In genomic region chr17:27937026-27937546, GRCh38 we compare ENCODE assay signal across 24 cellular contexts. TPM values are rescaled to one million over a fixed set of nuclear protein-coding genes. Genes with fewer than 3 reads are reported as not detected.
DNase-seq lines count a peak whose midpoint lies in the region; ATAC-seq, FAIRE-seq and TF ChIP-seq lines count a peak whose summit lies in the region.
"Had no signal": no experiment of that assay in that cellular context is flagged by ENCODE, and none has a peak within 500 bp of the region (broad histone marks: within the 10 kb centered on the region; RNA-seq: fewer than 3 reads in every experiment).

No MANE protein-coding gene starts in this region.

- no peak for TF ChIP-seq POLR2A in H1 (IDR thresholded peaks at IDR 0.05; ENCODE audit: control extremely low read depth in 1 of 2, low read depth in 2 of 2, low read length in 2 of 2)

- H3K27ac ChIP-seq in Karpas-422 (ENCODE audit: low read length) = no peak overlapping the region
- no peak overlapping the region for H3K27ac ChIP-seq in H1 (ENCODE audit: low read depth, low read length)
- H3K27ac ChIP-seq: BLaER1 had no signal

- no peak for TF ChIP-seq RAD21 in H1 (IDR thresholded peaks at IDR 0.05 in 1 of 2, conservative IDR thresholded peaks at IDR 0.05 in 1 of 2; ENCODE audit: low read depth in 2 of 2, low read length in 2 of 2)

- no peak overlapping the region for H3K4ac ChIP-seq in H1 (replicated peaks; ENCODE audit: insufficient read length, low read depth, low read length)

- no peaks in the 10 kb centered on the region for H3K9me2 ChIP-seq in Karpas-422 (replicated peaks; ENCODE audit: insufficient read depth, low read length)

- H2BK5ac ChIP-seq in H1 (ENCODE audit: low read depth, low read length) = no peak overlapping the region

- peaks cover 27% of the 10 kb centered on the region for H3K4me1 ChIP-seq in Karpas-422 (ENCODE audit: low read length)
- peaks cover 7 to 15% (median 11%) of the 10 kb centered on the region in 4 experiments for H3K4me1 ChIP-seq in H1 (replicated peaks in 1 of 4; ENCODE audit: control insufficient read depth in 3 of 4, insufficient read depth in 4 of 4, low read length in 3 of 4)
- H3K4me1 ChIP-seq: BE2C had no signal

- no peak overlapping the region for H3K9ac ChIP-seq in Karpas-422 (ENCODE audit: low read length)
- H3K9ac ChIP-seq in H1 (replicated peaks in 1 of 4; ENCODE audit: extremely low read depth in 1 of 4, low read depth in 3 of 4, low read length in 3 of 4) = no peak overlapping the region
- H3K9ac ChIP-seq: BLaER1 had no signal

- H2AK5ac ChIP-seq in H1 (ENCODE audit: low read depth, low read length) = no peak overlapping the region

- CTCF ChIA-PET in H1 (lab: Charles Lee; ENCODE audit: partially characterized antibody) = interaction anchor here (0.8 to 1.6 kb wide), 4 partner anchors 9 to 28 kb away, joined by 3 to 5 read pairs (median 4); no protein-coding TSS in a partner anchor

- H3K79me1 ChIP-seq in H1 (ENCODE audit: low read depth, low read length) = no peaks in the 10 kb centered on the region

- H2AFZ ChIP-seq in Karpas-422 (ENCODE audit: low read length) (no peak overlapping the region), H1 (ENCODE audit: low read length) (no peak overlapping the region)

- WGBS in H1 (ENCODE audit: extremely low coverage in 1 of 2, insufficient coverage in 1 of 2, insufficient read length in 1 of 2, insufficient replicate concordance in 2 of 2, low coverage in 1 of 2, low lambda C conversion rate in 2 of 2, missing lambda C conversion rate in 1 of 2), 2 experiments = 87% methylated on average over 5 of the region's 8 CpGs; no CpG with 5 or more reads in 1 of the 2 experiments

- H3K18ac ChIP-seq in H1 (ENCODE audit: extremely low read depth, low read length) = no peak overlapping the region

- H4K5ac ChIP-seq in H1 (ENCODE audit: insufficient read length, low read depth, low read length) = no peak overlapping the region

- 0 out of 2 replicates have a peak overlapping the region, but pooled peaks have one; percentile 13 for H2BK20ac ChIP-seq in H1 (ENCODE audit: low read length)

- TF ChIP-seq CTCF in H1 (IDR thresholded peaks at IDR 0.05; ENCODE audit: control extremely low read depth in 1 of 3, insufficient read depth in 1 of 3, low read depth in 1 of 3, low read length in 3 of 3) = no peak

- H2BK15ac ChIP-seq in H1 (ENCODE audit: low read length) = no peak overlapping the region

- no peak overlapping the region for H2BK120ac ChIP-seq in H1 (replicated peaks; ENCODE audit: low read depth, low read length)

- H3K4me2 ChIP-seq in Karpas-422 (ENCODE audit: low read depth, low read length, poor library complexity, severe bottlenecking) = peak overlapping the region; percentile 33
- no peak overlapping the region for H3K4me2 ChIP-seq in H1 (ENCODE audit: insufficient read depth in 1 of 2, low read depth in 2 of 2, low read length in 2 of 2)
- H3K4me2 ChIP-seq: BLaER1 had no signal

- no peak overlapping the region for H2BK12ac ChIP-seq in H1 (ENCODE audit: low read depth, low read length)

- no peak overlapping the region for H3K56ac ChIP-seq in H1 (replicated peaks; ENCODE audit: insufficient read length, low read depth, low read length)

- H4K20me1 ChIP-seq in Karpas-422 (ENCODE audit: insufficient read depth, low read depth, low read length) = no peaks in the 10 kb centered on the region
- no peaks in the 10 kb centered on the region for H4K20me1 ChIP-seq in H1 (replicated peaks in 1 of 2; ENCODE audit: control insufficient read depth in 1 of 2, insufficient read depth in 2 of 2, low read length in 2 of 2)
- H4K20me1 ChIP-seq: BLaER1 had no signal

- POLR2A ChIA-PET in H1 (lab: Charles Lee; ENCODE audit: partially characterized antibody) = no interaction called here

- no peak overlapping the region for H4K8ac ChIP-seq in H1 (ENCODE audit: extremely low read depth, insufficient read depth, low read length)

- H3K4me3 ChIP-seq in Karpas-422 (ENCODE audit: low read length) = no peak overlapping the region
- no peak overlapping the region for H3K4me3 ChIP-seq in H1 (ENCODE audit: extremely low read depth in 1 of 4, insufficient read depth in 2 of 4, low read depth in 3 of 4, low read length in 4 of 4)
- H3K4me3 ChIP-seq: BLaER1, GM12878 had no signal

- TF ChIP-seq EP300 in H1 (IDR thresholded peaks at IDR 0.05; ENCODE audit: borderline replicate concordance in 1 of 2, low read depth in 2 of 2, low read length in 2 of 2) = no peak

- peak; percentile 66 for DNase-seq in Karpas-422
- DNase-seq in NCI-H526 treated with DMSO at 0.1 percent for 48 hours (lab: John Stamatoyannopoulos, UW) = peak; percentile 20
- no peak for DNase-seq in H1 (ENCODE audit: low read depth in 1 of 2, low spot score in 2 of 2)
- DNase-seq in midbrain (lab: John Stamatoyannopoulos, UW) = no peak
- no peak for DNase-seq in NCI-H524 treated with DMSO at 0.1 percent for 48 hours (lab: John Stamatoyannopoulos, UW)
- no peak for DNase-seq in NCI-H2227 (lab: John Stamatoyannopoulos, UW; ENCODE audit: unreplicated experiment)
- DNase-seq: 8988T; ACHN; BE2C; C1 segment of cervical spinal cord; CD4-positive, alpha-beta memory T cell; CD4-positive, CD25-positive, alpha-beta regulatory T cell; CD8-positive, alpha-beta memory T cell; COR-L47; DMS 273 treated with DMSO at 0.1 percent for 48 hours; DND-41; EL; GDM1 had no signal

- H3K23me2 ChIP-seq in H1 (ENCODE audit: low read depth, low read length) = no peaks in the 10 kb centered on the region

- no peak overlapping the region for H3K14ac ChIP-seq in H1 (ENCODE audit: insufficient read length)

- H3K79me2 ChIP-seq in Karpas-422 (ENCODE audit: low read length) = no peaks in the 10 kb centered on the region
- no peaks in the 10 kb centered on the region for H3K79me2 ChIP-seq in H1 (ENCODE audit: control insufficient read depth in 1 of 2, insufficient read depth in 2 of 2, low read length in 2 of 2)

- ATAC-seq in HG02870 (IDR thresholded peaks at IDR 0.05; ENCODE audit: unreplicated experiment) = no peak
- ATAC-seq: GM12878 had no signal

- H4K91ac ChIP-seq in H1 (replicated peaks; ENCODE audit: insufficient read length, low read length) = no peak overlapping the region

- no peak for FAIRE-seq in H1 (lab: Jason Lieb, UNC)
- FAIRE-seq: A204.1, GM12878, GM12892, GM18507 had no signal

- H3K27me3 ChIP-seq in Karpas-422 (ENCODE audit: low read length) (no peaks in the 10 kb centered on the region; the same call in 1 of the 2 replicates), H1 (replicated peaks in 1 of 4; ENCODE audit: control insufficient read depth in 3 of 4, extremely low read depth in 1 of 4, insufficient read depth in 3 of 4, low read length in 3 of 4) (no peaks in the 10 kb centered on the region; a peak in 1 of 7 replicates)
- H3K27me3 ChIP-seq: BE2C, BLaER1 had no signal

- H3K36me3 ChIP-seq in Karpas-422 (ENCODE audit: insufficient read depth, low read length) (no peaks in the 10 kb centered on the region), H1 (ENCODE audit: control insufficient read depth in 2 of 4, insufficient read depth in 4 of 4, low read length in 3 of 4) (no peaks in the 10 kb centered on the region)
- H3K36me3 ChIP-seq: BE2C, BLaER1 had no signal

- H3K23ac ChIP-seq in H1 (ENCODE audit: insufficient read length) = no peak overlapping the region

- no peaks in the 10 kb centered on the region for H3K9me3 ChIP-seq in Karpas-422 (ENCODE audit: low read length)
- H3K9me3 ChIP-seq in H1 (ENCODE audit: insufficient read depth in 2 of 2, low read depth in 1 of 2, low read length in 1 of 2) = peaks cover 0 to 3% of the 10 kb centered on the region in 2 experiments; a peak in 1 of 4 replicates
- H3K9me3 ChIP-seq: BE2C, BLaER1 had no signal

TF ChIP-seq in H1, 55 proteins besides CTCF, POLR2A, EP300 and RAD21 (continues in another document):
- TF ChIP-seq CHD1 (IDR thresholded peaks at IDR 0.05; ENCODE audit: low read depth, low read length) (no peak), TEAD4 (IDR thresholded peaks at IDR 0.05; ENCODE audit: low read depth, low read length) (no peak), SRF (IDR thresholded peaks at IDR 0.05; ENCODE audit: low read depth, low read length) (no peak), E2F6 (IDR thresholded peaks at IDR 0.05) (peak; percentile 79), USF2 (IDR thresholded peaks at IDR 0.05; ENCODE audit: low read length) (0 out of 2 replicates have a peak, but pooled peaks have one; percentile 8)

RNA-seq across cellular contexts. Expression of gene LYRM9, which starts 43.9 kb away (rescaled TPM):
- 0.97 and 3.2 TPM in 2 replicates for total RNA-seq in Karpas-422 (2014; rRNA removed; shearing (Covaris generic); ENCODE audit: low replicate concordance)
- 2.1 and 4.3 TPM in 2 replicates for total RNA-seq in H1 (2021; fragmentation: NEBNext Ultra II Directional; extraction: Animal tissue kit (Norgen Biotek cat#: 25700))
- polyA plus RNA-seq in H1 (2011; rRNA removed) = 5.2 and 9.9 TPM in 2 replicates
- polyA plus RNA-seq in H1 (2011; cell fraction: cytosol; rRNA removed) = 8.5 TPM
- 11.3 TPM for polyA plus RNA-seq in H1 (2011; cell fraction: nucleus; rRNA removed)
- polyA plus RNA-seq in H1 (2012, experiment 1 of 2) = 3.9 to 7.8 TPM (median 6.0 TPM) in 4 replicates
- polyA plus RNA-seq in H1 (2012, experiment 2 of 2) = 8.1 TPM
- polyA plus RNA-seq in H1 (2013, experiment 1 of 2) = 5.0 TPM
- polyA plus RNA-seq in H1 (2013, experiment 2 of 2) = 3.9 TPM
- polyA minus RNA-seq in H1 (2011; rRNA and poly(A)+ RNA removed) = 2.4 and 3.8 TPM in 2 replicates
- 2.0 TPM for polyA minus RNA-seq in H1 (2011; cell fraction: cytosol; rRNA and poly(A)+ RNA removed)
- 3.0 TPM for polyA minus RNA-seq in H1 (2011; cell fraction: nucleus; rRNA and poly(A)+ RNA removed)

Comparison
In these comparisons a context has a peak if more than half of its experiments do, and no peak if none do; other contexts are left out.
1. DNase-seq: peak in Karpas-422 (single experiment) and NCI-H526 treated with DMSO at 0.1 percent for 48 hours (single experiment); none in H1 (0 of 2), midbrain (single experiment), NCI-H524 treated with DMSO at 0.1 percent for 48 hours (single experiment) and NCI-H2227 (single experiment).